Comparison of ENCODE assay signal across 8 cellular contexts in genomic region chr4:147617173-147617840, GRCh38. TPM values are rescaled to one million over a fixed set of nuclear protein-coding genes. Genes with fewer than 3 reads are reported as not detected.
DNase-seq lines count a peak whose midpoint lies in the region; ATAC-seq lines count a peak whose summit lies in the region.

TSS of gene TMEM184C (plus strand) at chr4:147617397. CDS start at chr4:147617957, 560 bp downstream.

- peaks cover 16 to 23% of the 10 kb centered on the region in 2 donors for H3K4me1 Mint-ChIP-seq in effector memory CD8-positive, alpha-beta T cell (ENCODE audit: low read depth in 2 of 2)

- H3K27me3 Mint-ChIP-seq in effector memory CD8-positive, alpha-beta T cell: no peaks in the 10 kb centered on the region

- H3K4me3 Mint-ChIP-seq in effector memory CD8-positive, alpha-beta T cell: peak within 1 kb of the TSS; percentile 93 to 95

- DNase-seq in COLO668 (lab: John Stamatoyannopoulos, UW; ENCODE audit: unreplicated experiment): peak; percentile 97
- peak; percentile 97 for DNase-seq in HT1080 (ENCODE audit: low read depth)
- peak; percentile 94 for DNase-seq in NOMO-1 treated with DMSO at 0.1 percent for 48 hours (lab: John Stamatoyannopoulos, UW; ENCODE audit: unreplicated experiment)
- DNase-seq in activated CD8-positive, alpha-beta memory T cell treated with anti-CD3 and anti-CD28 coated beads for 4 hours (ENCODE audit: low read depth in 2 of 2): peak; percentile 97
- DNase-seq in effector memory CD8-positive, alpha-beta T cell: peak; percentile 98 to 99 (median 99)
- DNase-seq in medulla oblongata (ENCODE audit: extremely low spot score): peak; percentile 99
- DNase-seq in stimulated activated CD8-positive, alpha-beta memory T cell treated with anti-CD3 and anti-CD28 coated beads, Interleukin-12 subunit alpha, Interleukin-12 subunit beta, amount 100 ng/mL, for 1 hour (ENCODE audit: low read depth): peak; percentile 98

- peaks cover 11% of the 10 kb centered on the region for H3K36me3 Mint-ChIP-seq in effector memory CD8-positive, alpha-beta T cell (ENCODE audit: insufficient read depth)

- ATAC-seq in GM21360 (IDR thresholded peaks at IDR 0.05; ENCODE audit: unreplicated experiment): peak; percentile 100
- ATAC-seq in effector memory CD8-positive, alpha-beta T cell (replicated peaks): peak; percentile 95

- H3K9me3 Mint-ChIP-seq in effector memory CD8-positive, alpha-beta T cell: no peaks in the 10 kb centered on the region

- H3K27ac Mint-ChIP-seq in effector memory CD8-positive, alpha-beta T cell: peak within 1 kb of the TSS; percentile 92 to 97

RNA-seq across cellular contexts. Expression of gene TMEM184C, which starts in this region (rescaled TPM):
- 39.1 and 40.0 TPM in 2 replicates for total RNA-seq in HT1080 (2014; rRNA removed; shearing (Covaris generic))
- polyA plus RNA-seq in HT1080 (2015; cell fraction: cytosol; rRNA removed): 20.3 and 29.8 TPM in 2 replicates
- 21.3 and 35.4 TPM in 2 replicates for polyA plus RNA-seq in HT1080 (2015; cell fraction: nucleus; rRNA removed)

Comparison
In these comparisons a context has a peak if more than half of its experiments do, and no peak if none do; other contexts are left out.
1. Peak in every context shown above with its lines: DNase-seq and ATAC-seq.